Comparison of ENCODE assay signal across 15 cellular contexts in the genomic region with DNA sequence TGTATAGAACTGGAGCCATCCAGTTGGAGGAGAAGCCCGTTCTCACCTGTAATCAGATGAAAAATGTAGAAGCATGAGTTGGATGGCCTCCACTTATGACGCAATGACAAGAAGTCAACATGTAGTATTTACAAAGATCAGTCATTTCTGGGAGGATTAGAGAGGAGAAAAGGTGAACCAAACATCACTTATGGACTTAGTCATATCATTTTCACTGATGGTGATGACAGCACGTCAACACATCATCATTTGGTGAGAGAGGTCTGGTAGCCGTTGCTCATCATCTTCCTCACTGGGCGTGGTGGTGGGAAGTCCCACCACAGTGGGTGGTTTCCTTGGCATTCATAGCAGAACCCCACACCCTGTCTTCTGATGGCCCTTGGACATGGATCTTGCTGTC.
A peak's percentile ranks its signal among the peaks of the same experiment; 100 is the strongest.
DNase-seq lines count a peak whose midpoint lies in the region; ATAC-seq, FAIRE-seq and TF ChIP-seq lines count a peak whose summit lies in the region.
"Had no signal": no experiment of that assay in that cellular context is flagged by ENCODE, and none has a peak within 500 bp of the region (broad histone marks: within the 10 kb centered on the region; RNA-seq: fewer than 3 reads in every experiment).

No MANE protein-coding gene starts in this region.

- H3K79me2 ChIP-seq in parathyroid adenoma = peaks cover 12% of the 10 kb centered on the region

- no peaks in the 10 kb centered on the region for H3K27me3 ChIP-seq in parathyroid adenoma (ENCODE audit: control insufficient read depth, insufficient read depth, low read length)
- H3K27me3 ChIP-seq: right atrium auricular region had no signal

- H3K4me1 ChIP-seq in parathyroid adenoma = no peaks in the 10 kb centered on the region

- H3K9me3 ChIP-seq in parathyroid adenoma (ENCODE audit: control insufficient read depth, low read length) = no peaks in the 10 kb centered on the region
- H3K9me3 ChIP-seq: right atrium auricular region had no signal

- H3K4me2 ChIP-seq in parathyroid adenoma (ENCODE audit: low read length) = no peak overlapping the region

- no peak for ATAC-seq in GM21390 (IDR thresholded peaks at IDR 0.05; ENCODE audit: unreplicated experiment)
- ATAC-seq: effector memory CD8-positive, alpha-beta T cell; Right ventricle myocardium inferior had no signal

- H2AFZ ChIP-seq in parathyroid adenoma = no peak overlapping the region

- DNase-seq in activated CD4-positive, alpha-beta T cell treated with anti-CD3 and anti-CD28 coated beads for 48 hours = peak; percentile 70
- no peak for DNase-seq in activated CD4-positive, alpha-beta T cell treated with anti-CD3 and anti-CD28 coated beads, Interleukin-2, amount 50 U/mL, for 1 hour
- DNase-seq in GM20000 (ENCODE audit: low spot score) (peak; percentile 20), H54 (ENCODE audit: insufficient read length, low spot score) (no peak), cerebellar cortex (ENCODE audit: low spot score) (no peak)
- peak; percentile 70 to 78 for DNase-seq in activated T-cell treated with anti-CD3 and anti-CD28 coated beads, Interleukin-2, amount 50 U/mL, for 48 hours
- DNase-seq: effector memory CD8-positive, alpha-beta T cell; NCI-H187; NCI-H69; T1000 had no signal

- no peak overlapping the region for H3K4me3 ChIP-seq in parathyroid adenoma (ENCODE audit: low read depth, low read length)
- H3K4me3 ChIP-seq: right atrium auricular region had no signal

- H3K9ac ChIP-seq in parathyroid adenoma = no peak overlapping the region

- H3K27ac ChIP-seq in parathyroid adenoma = peak overlapping the region; percentile 42

- TF ChIP-seq POLR2A in H54 (IDR thresholded peaks at IDR 0.05; ENCODE audit: low read depth, low read length) = no peak

- no peak for FAIRE-seq in H54 (lab: Jason Lieb, UNC)
- FAIRE-seq: A204.1 had no signal

- H3K36me3 ChIP-seq in parathyroid adenoma (ENCODE audit: control insufficient read depth, insufficient read depth, low read length) = no peaks in the 10 kb centered on the region
- H3K36me3 ChIP-seq: right atrium auricular region had no signal

- TF ChIP-seq CTCF in GM20000 (IDR thresholded peaks at IDR 0.05; ENCODE audit: extremely low read depth, missing control alignments) = no peak
- TF ChIP-seq CTCF in parathyroid adenoma (IDR thresholded peaks at IDR 0.05) = no peak

Comparison
In these comparisons a context has a peak if more than half of its experiments do, and no peak if none do; other contexts are left out.
1. DNase-seq: peak in activated CD4-positive, alpha-beta T cell treated with anti-CD3 and anti-CD28 coated beads for 48 hours (single experiment), GM20000 (single experiment) and activated T-cell treated with anti-CD3 and anti-CD28 coated beads, Interleukin-2, amount 50 U/mL, for 48 hours (2 of 2); none in activated CD4-positive, alpha-beta T cell treated with anti-CD3 and anti-CD28 coated beads, Interleukin-2, amount 50 U/mL, for 1 hour (single experiment), H54 (single experiment) and cerebellar cortex (single experiment).